ENCODE assay signal across 8 cellular contexts in genomic region chr4:98930311-98930865, GRCh38. TPM values are rescaled to one million over a fixed set of nuclear protein-coding genes. Genes with fewer than 3 reads are reported as not detected.
DNase-seq lines count a peak whose midpoint lies in the region; ATAC-seq, FAIRE-seq and TF ChIP-seq lines count a peak whose summit lies in the region.

No MANE protein-coding gene starts in this region.

- DNase-seq in AG04449 (ENCODE audit: low read depth, low spot score): no peak
- DNase-seq in body of pancreas: no peak
- DNase-seq in GOT3 (lab: John Stamatoyannopoulos, UW): no peak
- no peak for DNase-seq in NCI-H2081 (lab: John Stamatoyannopoulos, UW)
- DNase-seq in frontal cortex (ENCODE audit: low spot score in 2 of 2): no peak

- intact Hi-C loops in body of pancreas (cut with DNase I): loop anchor here (10.0 kb wide), 1 partner anchor 54 kb away; no protein-coding TSS in a partner anchor

- H3K9ac ChIP-seq in HUES48 (ENCODE audit: low read depth, low read length) (no peak overlapping the region), mucosa of stomach (ENCODE audit: low read length) (peak overlapping the region; percentile 97)

- no peak for TF ChIP-seq POLR2A in body of pancreas (IDR thresholded peaks at IDR 0.05)

- POLR2A ChIA-PET in AG04449 (lab: Yijun Ruan, JAX): interaction anchor here (0.7 to 1.2 kb wide), 2 partner anchors 8 to 669 kb away, joined by 3 to 4 read pairs; partner anchors contain the start of gene RAP1GDS1

- peaks cover 14% of the 10 kb centered on the region for H3K9me3 ChIP-seq in HUES48 (ENCODE audit: control insufficient read depth, insufficient read depth, low read length)
- H3K9me3 ChIP-seq in body of pancreas: no peaks in the 10 kb centered on the region
- H3K9me3 ChIP-seq in mucosa of stomach (ENCODE audit: control insufficient read depth, low read length): no peaks in the 10 kb centered on the region

- peak overlapping the region; percentile 91 for H3K4me3 ChIP-seq in AG04449 (ENCODE audit: low read depth, low read length)
- peak overlapping the region; percentile 60; the same call in 1 of the 2 replicates for H3K4me3 ChIP-seq in HUES48 (ENCODE audit: low read depth, low read length)
- H3K4me3 ChIP-seq in body of pancreas: no peak overlapping the region
- H3K4me3 ChIP-seq in mucosa of stomach (ENCODE audit: low read length): peak overlapping the region; percentile 4

- CTCF ChIA-PET in AG04449 (lab: Yijun Ruan, JAX): interaction anchor here (0.7 to 3.1 kb wide), 4 partner anchors 9 to 65 kb away, joined by 3 to 18 read pairs (median 3); partner anchors contain the start of gene METAP1

- ATAC-seq in body of pancreas (no peak), HG02840 (IDR thresholded peaks at IDR 0.05; ENCODE audit: low FRiP score, unreplicated experiment) (no peak)

- FAIRE-seq in frontal cortex (lab: Jason Lieb, UNC): no peak

- H3K27ac ChIP-seq in HUES48 (ENCODE audit: low read depth, low read length) (no peak overlapping the region), body of pancreas (peak overlapping the region in 3 of 4 donors; percentile 92 to 98 (median 96))

- peaks cover 6% of the 10 kb centered on the region for H3K36me3 ChIP-seq in HUES48 (ENCODE audit: control insufficient read depth, insufficient read depth, low read length)
- no peaks in the 10 kb centered on the region for H3K36me3 ChIP-seq in body of pancreas (replicated peaks in 1 of 2; ENCODE audit: insufficient read depth in 1 of 2, low read depth in 2 of 2)
- no peaks in the 10 kb centered on the region for H3K36me3 ChIP-seq in mucosa of stomach (ENCODE audit: control insufficient read depth, insufficient read depth, low read length)

- peaks cover 7% of the 10 kb centered on the region; the same call in 1 of the 2 replicates for H3K4me1 ChIP-seq in HUES48 (ENCODE audit: control insufficient read depth, insufficient read depth, low read length)
- H3K4me1 ChIP-seq in body of pancreas: peaks cover 22% of the 10 kb centered on the region
- peaks cover 9% of the 10 kb centered on the region for H3K4me1 ChIP-seq in mucosa of stomach (ENCODE audit: control insufficient read depth, insufficient read depth, low read length)

- TF ChIP-seq CTCF in AG04449 (IDR thresholded peaks at IDR 0.05; ENCODE audit: insufficient read depth, low read length, missing control alignments) (no peak), body of pancreas (IDR thresholded peaks at IDR 0.05) (no peak)

- WGBS in body of pancreas, 2 donors: 77 to 88% methylated on average over 2 of the region's 2 CpGs

- no peaks in the 10 kb centered on the region for H3K27me3 ChIP-seq in HUES48 (ENCODE audit: control insufficient read depth, insufficient read depth, low read length)
- H3K27me3 ChIP-seq in body of pancreas: no peaks in the 10 kb centered on the region
- no peaks in the 10 kb centered on the region for H3K27me3 ChIP-seq in mucosa of stomach (ENCODE audit: control insufficient read depth, insufficient read depth, low read length)

RNA-seq across cellular contexts. Expression of gene EIF4E, which starts 1.5 kb away (rescaled TPM):
- total RNA-seq in body of pancreas (10 to 100 TPM; 31.1 to 67.9 TPM), frontal cortex (213 TPM)

Comparison
In these comparisons a context has a peak if more than half of its experiments do, and no peak if none do; other contexts are left out.
1. H3K4me3 ChIP-seq: peak in AG04449 (single experiment), HUES48 (single experiment) and mucosa of stomach (single experiment); none in body of pancreas (0 of 2).